In genomic region chr5:116249648-116250047, GRCh38 we compare ENCODE assay signal across 29 cellular contexts.
"Had no signal": no experiment of that assay in that cellular context is flagged by ENCODE, and none has a peak within 500 bp of the region (broad histone marks: within the 10 kb centered on the region; RNA-seq: fewer than 3 reads in every experiment).

No MANE protein-coding gene starts in this region.

- H3K36me3 ChIP-seq: adrenal gland, colonic mucosa, esophagus squamous epithelium had no signal

- ATAC-seq: activated CD4-positive, alpha-beta T cell treated with anti-CD3 and anti-CD28 coated beads for 36 hours; activated CD8-positive, alpha-beta memory T cell treated with anti-CD3 and anti-CD28 coated beads, Interleukin-2, amount 10 ng/mL, durations not matched to agents 7 days and 5 days; activated CD8-positive, alpha-beta T cell treated with anti-CD3 and anti-CD28 coated beads, Interleukin-2, amount 10 ng/mL, durations not matched to agents 7 days and 5 days; activated naive CD8-positive, alpha-beta T cell treated with anti-CD3 and anti-CD28 coated beads, Interleukin-2, amount 50 U/mL, for 24 hours; body of pancreas had no signal

- H3K4me3 ChIP-seq: adrenal gland, body of pancreas, colonic mucosa, esophagus squamous epithelium had no signal

- H3K27ac Mint-ChIP-seq: activated CD4-positive, alpha-beta memory T cell treated with anti-CD3 and anti-CD28 coated beads for 36 hours; activated CD4-positive, alpha-beta T cell treated with anti-CD3 and anti-CD28 coated beads for 36 hours; activated CD4-positive, alpha-beta T cell treated with anti-CD3 and anti-CD28 coated beads, Interleukin-2, amount 10 ng/mL, durations not matched to agents 24 days and 14 days; activated CD8-positive, alpha-beta memory T cell treated with anti-CD3 and anti-CD28 coated beads, Interleukin-2, amount 10 ng/mL, durations not matched to agents 7 days and 5 days; activated CD8-positive, alpha-beta T cell treated with anti-CD3 and anti-CD28 coated beads, Interleukin-2, amount 10 ng/mL, durations not matched to agents 7 days and 5 days; activated naive CD4-positive, alpha-beta T cell treated with anti-CD3 and anti-CD28 coated beads for 36 hours; activated naive CD4-positive, alpha-beta T cell treated with anti-CD3 and anti-CD28 coated beads, Interleukin-2, amount 50 U/mL, for 24 hours; activated naive CD8-positive, alpha-beta T cell treated with anti-CD3 and anti-CD28 coated beads for 36 hours; activated naive CD8-positive, alpha-beta T cell treated with anti-CD3 and anti-CD28 coated beads, Interleukin-2, amount 50 U/mL, for 24 hours; activated T-helper 1 cell treated with anti-CD3 and anti-CD28 coated beads, Interleukin-12 subunit alpha, Interleukin-12 subunit beta, Interleukin-2, Interleukin-4 antibody, amounts not matched to agents 30 ng/mL and 10 ng/mL and 1 ng/mL, durations not matched to agents 14 hours and 24 hours and 36 hours; activated T-helper 2 cell treated with anti-CD3 and anti-CD28 coated beads, Interferon-gamma antibody, Interleukin-2, Interleukin-4, amounts not matched to agents 10 μg/mL and 5 μg/mL and 100 μg/mL, durations not matched to agents 14 hours and 24 hours and 36 hours had no signal

- DNase-seq: activated CD4-positive, alpha-beta memory T cell treated with anti-CD3 and anti-CD28 coated beads for 36 hours; activated CD4-positive, alpha-beta T cell treated with anti-CD3 and anti-CD28 coated beads for 36 hours; activated CD4-positive, alpha-beta T cell treated with anti-CD3 and anti-CD28 coated beads, Interleukin-2, amount 10 ng/mL, durations not matched to agents 24 days and 14 days; activated CD4-positive, CD25-positive, alpha-beta regulatory T cell; activated CD4-positive, CD25-positive, alpha-beta regulatory T cell treated with anti-CD3 and anti-CD28 coated beads, Interleukin-2, amount 50 U/mL, for 72 hours; activated CD8-positive, alpha-beta memory T cell treated with anti-CD3 and anti-CD28 coated beads, Interleukin-2, amount 10 ng/mL, durations not matched to agents 7 days and 5 days; activated CD8-positive, alpha-beta memory T cell treated with anti-CD3 and anti-CD28 coated beads, Interleukin-2, amount 50 U/mL, for 4 hours; activated CD8-positive, alpha-beta T cell treated with anti-CD3 and anti-CD28 coated beads, Interleukin-2, amount 10 ng/mL, durations not matched to agents 7 days and 5 days; activated effector memory CD4-positive, alpha-beta T cell treated with anti-CD3 and anti-CD28 coated beads, Interleukin-2, amount 50 U/mL, for 16 hours; activated naive CD4-positive, alpha-beta T cell treated with anti-CD3 and anti-CD28 coated beads for 36 hours; activated naive CD8-positive, alpha-beta T cell treated with anti-CD3 and anti-CD28 coated beads for 36 hours; activated naive CD8-positive, alpha-beta T cell treated with anti-CD3 and anti-CD28 coated beads, Interleukin-2, amount 50 U/mL, for 24 hours; activated T-cell treated with anti-CD3 and anti-CD28 coated beads, Interleukin-2, amount 50 U/mL, for 1 hour; activated T-cell treated with anti-CD3 and anti-CD28 coated beads, Interleukin-2, amount 50 U/mL, for 48 hours; adrenal gland; amygdala; aorta; body of pancreas; caudate nucleus; colonic mucosa; effector CD8-positive, alpha-beta T cell; esophagus squamous epithelium; foreskin melanocyte; T-helper 2 cell had no signal

- H3K36me3 Mint-ChIP-seq: activated CD8-positive, alpha-beta memory T cell treated with anti-CD3 and anti-CD28 coated beads, Interleukin-2, amount 10 ng/mL, durations not matched to agents 7 days and 5 days had no signal

- H3K4me1 ChIP-seq: adrenal gland, body of pancreas, colonic mucosa, esophagus squamous epithelium had no signal

- H3K27ac ChIP-seq: adrenal gland, body of pancreas, colonic mucosa, epithelial cell of prostate, esophagus squamous epithelium had no signal

- H3K27me3 Mint-ChIP-seq: activated CD4-positive, alpha-beta memory T cell treated with anti-CD3 and anti-CD28 coated beads for 36 hours; activated CD4-positive, alpha-beta T cell treated with anti-CD3 and anti-CD28 coated beads for 36 hours; activated CD4-positive, alpha-beta T cell treated with anti-CD3 and anti-CD28 coated beads, Interleukin-2, amount 10 ng/mL, durations not matched to agents 24 days and 14 days; activated CD8-positive, alpha-beta memory T cell treated with anti-CD3 and anti-CD28 coated beads, Interleukin-2, amount 10 ng/mL, durations not matched to agents 7 days and 5 days; activated naive CD4-positive, alpha-beta T cell treated with anti-CD3 and anti-CD28 coated beads, Interleukin-2, amount 50 U/mL, for 24 hours; activated naive CD8-positive, alpha-beta T cell treated with anti-CD3 and anti-CD28 coated beads for 36 hours; activated naive CD8-positive, alpha-beta T cell treated with anti-CD3 and anti-CD28 coated beads, Interleukin-2, amount 50 U/mL, for 24 hours had no signal

- H3K27me3 ChIP-seq: adrenal gland, body of pancreas, colonic mucosa, esophagus squamous epithelium had no signal

- H3K4me3 Mint-ChIP-seq: activated CD4-positive, alpha-beta memory T cell treated with anti-CD3 and anti-CD28 coated beads for 36 hours; activated CD4-positive, alpha-beta T cell treated with anti-CD3 and anti-CD28 coated beads for 36 hours; activated CD4-positive, alpha-beta T cell treated with anti-CD3 and anti-CD28 coated beads, Interleukin-2, amount 10 ng/mL, durations not matched to agents 24 days and 14 days; activated CD8-positive, alpha-beta memory T cell treated with anti-CD3 and anti-CD28 coated beads, Interleukin-2, amount 10 ng/mL, durations not matched to agents 7 days and 5 days; activated CD8-positive, alpha-beta T cell treated with anti-CD3 and anti-CD28 coated beads, Interleukin-2, amount 10 ng/mL, durations not matched to agents 7 days and 5 days; activated naive CD4-positive, alpha-beta T cell treated with anti-CD3 and anti-CD28 coated beads for 36 hours; activated naive CD4-positive, alpha-beta T cell treated with anti-CD3 and anti-CD28 coated beads, Interleukin-2, amount 50 U/mL, for 24 hours; activated naive CD8-positive, alpha-beta T cell treated with anti-CD3 and anti-CD28 coated beads for 36 hours; activated naive CD8-positive, alpha-beta T cell treated with anti-CD3 and anti-CD28 coated beads, Interleukin-2, amount 50 U/mL, for 24 hours; activated T-helper 1 cell treated with anti-CD3 and anti-CD28 coated beads, Interleukin-12 subunit alpha, Interleukin-12 subunit beta, Interleukin-2, Interleukin-4 antibody, amounts not matched to agents 30 ng/mL and 10 ng/mL and 1 ng/mL, durations not matched to agents 14 hours and 24 hours and 36 hours had no signal

- H3K9me3 ChIP-seq: adrenal gland, body of pancreas, colonic mucosa had no signal

- FAIRE-seq: endothelial cell of umbilical vein had no signal

- H3K4me1 Mint-ChIP-seq: activated CD4-positive, alpha-beta T cell treated with anti-CD3 and anti-CD28 coated beads for 36 hours; activated CD4-positive, alpha-beta T cell treated with anti-CD3 and anti-CD28 coated beads, Interleukin-2, amount 10 ng/mL, durations not matched to agents 24 days and 14 days; activated CD8-positive, alpha-beta memory T cell treated with anti-CD3 and anti-CD28 coated beads, Interleukin-2, amount 10 ng/mL, durations not matched to agents 7 days and 5 days; activated naive CD4-positive, alpha-beta T cell treated with anti-CD3 and anti-CD28 coated beads, Interleukin-2, amount 50 U/mL, for 24 hours; activated naive CD8-positive, alpha-beta T cell treated with anti-CD3 and anti-CD28 coated beads for 36 hours; activated naive CD8-positive, alpha-beta T cell treated with anti-CD3 and anti-CD28 coated beads, Interleukin-2, amount 50 U/mL, for 24 hours had no signal
